Comparison of ENCODE assay signal across 1 cellular context in genomic region chr4:105496899-105497298, GRCh38.
TF ChIP-seq lines count a peak whose summit lies in the region.

No MANE protein-coding gene starts in this region.

TF ChIP-seq in K562, 482 proteins besides CTCF, POLR2A, EP300 and RAD21 (continued from another document):
- TF ChIP-seq ZBTB5 (IDR thresholded peaks at IDR 0.05) (no peak), ARHGAP35 (IDR thresholded peaks at IDR 0.05; ENCODE audit: partially characterized antibody) (no peak), ZBTB9 (CRISPR knock-in tag; IDR thresholded peaks at IDR 0.05) (no peak), ELF1 (tag; IDR thresholded peaks at IDR 0.05) (no peak), ATF4 (CRISPR knock-in tag; IDR thresholded peaks at IDR 0.05) (no peak), FIP1L1 (IDR thresholded peaks at IDR 0.05; ENCODE audit: low read depth, low read length, poor library complexity, severe bottlenecking) (no peak), OTX1 (CRISPR knock-in tag; IDR thresholded peaks at IDR 0.05) (no peak), TGIF2 (CRISPR knock-in tag; IDR thresholded peaks at IDR 0.05) (no peak), BRF1 (IDR thresholded peaks at IDR 0.05; ENCODE audit: borderline replicate concordance, extremely low read depth, insufficient read length) (no peak), USF2 (CRISPR knock-in tag; IDR thresholded peaks at IDR 0.05) (no peak)
- TF ChIP-seq, protein P1, sequence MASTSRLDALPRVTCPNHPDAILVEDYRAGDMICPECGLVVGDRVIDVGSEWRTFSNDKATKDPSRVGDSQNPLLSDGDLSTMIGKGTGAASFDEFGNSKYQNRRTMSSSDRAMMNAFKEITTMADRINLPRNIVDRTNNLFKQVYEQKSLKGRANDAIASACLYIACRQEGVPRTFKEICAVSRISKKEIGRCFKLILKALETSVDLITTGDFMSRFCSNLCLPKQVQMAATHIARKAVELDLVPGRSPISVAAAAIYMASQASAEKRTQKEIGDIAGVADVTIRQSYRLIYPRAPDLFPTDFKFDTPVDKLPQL (IDR thresholded peaks at IDR 0.05; ENCODE audit: extremely low read depth, insufficient read length): no peak
TF ChIP-seq in K562: peak in this region for 0.
